8 cellular contexts compared by ENCODE assay signal in genomic region chr9:126411225-126411947, GRCh38.
DNase-seq lines count a peak whose midpoint lies in the region; ATAC-seq and TF ChIP-seq lines count a peak whose summit lies in the region.

No MANE protein-coding gene starts in this region.

- ATAC-seq in memory B cell (ENCODE audit: low read depth), result peak; percentile 95
- no peak for ATAC-seq in heart right ventricle
- ATAC-seq in GM21825 (IDR thresholded peaks at IDR 0.05; ENCODE audit: unreplicated experiment), result no peak

- H3K4me3 ChIP-seq in heart right ventricle, result no peak overlapping the region

- WGBS in heart right ventricle, 2 donors, result 90 to 91% methylated on average over 12 of the region's 12 CpGs

- TF ChIP-seq CTCF in heart right ventricle (IDR thresholded peaks at IDR 0.05), result no peak

- H3K4me1 Mint-ChIP-seq in memory B cell, result peaks cover 18% of the 10 kb centered on the region

- peaks cover 0 to 26% (median 10%) of the 10 kb centered on the region in 9 donors for H3K4me1 ChIP-seq in heart right ventricle

- peaks cover 0 to 23% (median 0%) of the 10 kb centered on the region in 9 donors for H3K36me3 ChIP-seq in heart right ventricle

- no peaks in the 10 kb centered on the region for H3K27me3 ChIP-seq in heart right ventricle

- no peaks in the 10 kb centered on the region for H3K36me3 Mint-ChIP-seq in memory B cell

- intact Hi-C loops in heart right ventricle (cut with DNase I), result loop anchor here in 1 of 10 donors (5.0 kb wide), 1 partner anchor 81 kb away; no protein-coding TSS in a partner anchor

- H3K4me3 Mint-ChIP-seq in memory B cell, result peak overlapping the region; percentile 77

- no peaks in the 10 kb centered on the region for H3K27me3 Mint-ChIP-seq in memory B cell

- peak overlapping the region; percentile 77 for H3K27ac Mint-ChIP-seq in memory B cell

- no peaks in the 10 kb centered on the region for H3K9me3 Mint-ChIP-seq in memory B cell

- no peaks in the 10 kb centered on the region for H3K9me3 ChIP-seq in heart right ventricle

- peak; percentile 88 for DNase-seq in NCI-H2029 treated with DMSO at 0.1 percent for 48 hours (lab: John Stamatoyannopoulos, UW)
- no peak for DNase-seq in NCI-H2029 (lab: John Stamatoyannopoulos, UW)
- peak; percentile 28 for DNase-seq in H4 (ENCODE audit: low spot score)
- peak; percentile 50 for DNase-seq in OCI-M1 (lab: John Stamatoyannopoulos, UW)
- peak in 1 of 2 donors; percentile 27 for DNase-seq in memory B cell (ENCODE audit: low spot score in 2 of 2)
- no peak for DNase-seq in heart right ventricle
- no peak for DNase-seq in NOMO-1 treated with DMSO at 0.1 percent for 48 hours (lab: John Stamatoyannopoulos, UW; ENCODE audit: unreplicated experiment)

- peak overlapping the region in 1 of 10 donors; percentile 56 for H3K27ac ChIP-seq in heart right ventricle

Comparison
In these comparisons a context has a peak if more than half of its experiments do, and no peak if none do; other contexts are left out.
1. DNase-seq: peak in NCI-H2029 treated with DMSO at 0.1 percent for 48 hours (single experiment), H4 (single experiment) and OCI-M1 (single experiment); none in NCI-H2029 (single experiment), heart right ventricle (0 of 2) and NOMO-1 treated with DMSO at 0.1 percent for 48 hours (single experiment).